39 cellular contexts compared by ENCODE assay signal in the genomic region with DNA sequence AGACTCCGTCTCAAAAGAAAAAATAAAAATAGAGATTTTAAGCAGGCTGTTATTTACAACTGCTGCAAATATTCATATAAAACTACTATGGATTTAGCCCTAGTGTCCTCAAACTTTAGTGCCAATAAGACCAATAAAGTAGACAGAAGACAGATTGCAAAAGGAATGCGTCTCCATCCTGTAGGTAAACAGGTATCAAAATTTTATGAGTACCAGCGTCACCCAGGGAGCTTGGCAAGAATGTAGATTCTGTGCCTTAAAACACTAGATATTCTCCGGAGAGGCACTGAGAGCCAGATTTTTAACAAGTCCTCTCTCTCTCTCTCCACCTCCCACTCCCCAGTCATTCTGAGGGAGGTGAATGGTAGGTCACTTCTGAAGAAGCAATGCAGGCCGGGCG.
"Had no signal": no experiment of that assay in that cellular context is flagged by ENCODE, and none has a peak within 500 bp of the region (broad histone marks: within the 10 kb centered on the region; RNA-seq: fewer than 3 reads in every experiment).

No MANE protein-coding gene starts in this region.

- H3K9me3 Mint-ChIP-seq: activated CD4-positive, alpha-beta memory T cell treated with anti-CD3 and anti-CD28 coated beads for 36 hours; activated CD4-positive, alpha-beta T cell treated with anti-CD3 and anti-CD28 coated beads, Interleukin-2, amount 10 ng/mL, durations not matched to agents 24 days and 14 days; activated CD8-positive, alpha-beta T cell treated with anti-CD3 and anti-CD28 coated beads for 36 hours; activated naive CD4-positive, alpha-beta T cell treated with anti-CD3 and anti-CD28 coated beads, Interleukin-2, amount 10 ng/mL, durations not matched to agents 7 days and 5 days; activated naive CD8-positive, alpha-beta T cell treated with anti-CD3 and anti-CD28 coated beads for 36 hours; activated T-cell treated with anti-CD3 and anti-CD28 coated beads, Interleukin-2, amount 50 U/mL, for 4 hours; activated T-cell treated with anti-CD3 and anti-CD28 coated beads, Interleukin-2, amount 50 U/mL, for 72 hours; activated T-helper 1 cell treated with anti-CD3 and anti-CD28 coated beads, Interleukin-12 subunit alpha, Interleukin-12 subunit beta, Interleukin-2, Interleukin-4 antibody, amounts not matched to agents 30 ng/mL and 10 ng/mL and 1 ng/mL, durations not matched to agents 14 hours and 24 hours and 36 hours; activated T-helper 17 cell treated with anti-CD3 and anti-CD28 coated beads, Interleukin-2, amount 50 U/mL, for 72 hours; T-helper 1 cell treated with Interleukin-12 subunit alpha and Interleukin-12 subunit beta and Interleukin-4 antibody, amounts not matched to agents 30 μg/mL and 1 μg/mL, for 36 hours; T-helper 2 cell treated with Interferon-gamma antibody and Interleukin-4, amounts not matched to agents 5 μg/mL and 100 μg/mL, for 36 hours; WTC11 had no signal

- H3K4me3 ChIP-seq: adrenal gland, body of pancreas, breast epithelium had no signal

- DNase-seq: activated CD4-positive, alpha-beta memory T cell treated with anti-CD3 and anti-CD28 coated beads for 36 hours; activated CD4-positive, alpha-beta T cell treated with anti-CD3 and anti-CD28 coated beads for 1 hour; activated CD4-positive, alpha-beta T cell treated with anti-CD3 and anti-CD28 coated beads for 4 hours; activated CD4-positive, alpha-beta T cell treated with anti-CD3 and anti-CD28 coated beads, Interleukin-2, amount 10 ng/mL, durations not matched to agents 24 days and 14 days; activated CD4-positive, alpha-beta T cell treated with anti-CD3 and anti-CD28 coated beads, Interleukin-2, amount 50 U/mL, for 1 hour; activated CD4-positive, alpha-beta T cell treated with anti-CD3 and anti-CD28 coated beads, Interleukin-2, amount 50 U/mL, for 4 hours; activated CD4-positive, CD25-positive, alpha-beta regulatory T cell; activated CD8-positive, alpha-beta memory T cell treated with anti-CD3 and anti-CD28 coated beads, Interleukin-2, amount 50 U/mL, for 4 hours; activated CD8-positive, alpha-beta T cell treated with anti-CD3 and anti-CD28 coated beads for 36 hours; activated effector memory CD4-positive, alpha-beta T cell treated with anti-CD3 and anti-CD28 coated beads, Interleukin-2, amount 50 U/mL, for 16 hours; activated gamma-delta T cell treated with Interleukin-2 at 50 U/mL for 16 hours; activated naive CD4-positive, alpha-beta T cell treated with anti-CD3 and anti-CD28 coated beads, Interleukin-2, amount 10 ng/mL, durations not matched to agents 7 days and 5 days; activated naive CD4-positive, alpha-beta T cell treated with Interleukin-2 at 50 U/mL for 16 hours; activated naive CD8-positive, alpha-beta T cell treated with anti-CD3 and anti-CD28 coated beads for 36 hours; activated T-cell treated with anti-CD3 and anti-CD28 coated beads for 4 hours; activated T-cell treated with anti-CD3 and anti-CD28 coated beads, Interleukin-2, amount 50 U/mL, for 1 hour; activated T-cell treated with anti-CD3 and anti-CD28 coated beads, Interleukin-2, amount 50 U/mL, for 4 hours; activated T-cell treated with anti-CD3 and anti-CD28 coated beads, Interleukin-2, amount 50 U/mL, for 72 hours; adrenal gland; amniotic stem cell; aorta; body of pancreas; brain microvascular endothelial cell; central memory CD4-positive, alpha-beta T cell; SW 1271; T-helper 1 cell; T-helper 2 cell; T-helper 9 cell; WERI-Rb-1 had no signal

- H3K27ac ChIP-seq: adrenal gland, body of pancreas, brain microvascular endothelial cell, breast epithelium, WERI-Rb-1 had no signal

- H3K36me3 ChIP-seq: adrenal gland, brain microvascular endothelial cell, breast epithelium, WERI-Rb-1 had no signal

- H3K27ac Mint-ChIP-seq: activated CD4-positive, alpha-beta memory T cell treated with anti-CD3 and anti-CD28 coated beads for 36 hours; activated CD4-positive, alpha-beta T cell treated with anti-CD3 and anti-CD28 coated beads, Interleukin-2, amount 10 ng/mL, durations not matched to agents 24 days and 14 days; activated CD8-positive, alpha-beta T cell treated with anti-CD3 and anti-CD28 coated beads for 36 hours; activated naive CD4-positive, alpha-beta T cell treated with anti-CD3 and anti-CD28 coated beads, Interleukin-2, amount 10 ng/mL, durations not matched to agents 7 days and 5 days; activated naive CD4-positive, alpha-beta T cell treated with anti-CD3 and anti-CD28 coated beads, Interleukin-2, amount 50 U/mL, for 72 hours; activated T-cell treated with anti-CD3 and anti-CD28 coated beads, Interleukin-2, amount 50 U/mL, for 72 hours; activated T-helper 1 cell treated with anti-CD3 and anti-CD28 coated beads, Interleukin-12 subunit alpha, Interleukin-12 subunit beta, Interleukin-2, Interleukin-4 antibody, amounts not matched to agents 30 ng/mL and 10 ng/mL and 1 ng/mL, durations not matched to agents 14 hours and 24 hours and 36 hours; T-helper 1 cell treated with Interleukin-12 subunit alpha and Interleukin-12 subunit beta and Interleukin-4 antibody, amounts not matched to agents 30 μg/mL and 1 μg/mL, for 36 hours; T-helper 2 cell treated with Interferon-gamma antibody and Interleukin-4, amounts not matched to agents 5 μg/mL and 100 μg/mL, for 36 hours; WTC11 had no signal

- H3K9me3 ChIP-seq: adrenal gland, body of pancreas, breast epithelium had no signal

- H3K27me3 Mint-ChIP-seq: activated CD4-positive, alpha-beta memory T cell treated with anti-CD3 and anti-CD28 coated beads for 36 hours; activated CD4-positive, alpha-beta T cell treated with anti-CD3 and anti-CD28 coated beads, Interleukin-2, amount 10 ng/mL, durations not matched to agents 24 days and 14 days; activated CD8-positive, alpha-beta T cell treated with anti-CD3 and anti-CD28 coated beads for 36 hours; activated naive CD4-positive, alpha-beta T cell treated with anti-CD3 and anti-CD28 coated beads, Interleukin-2, amount 10 ng/mL, durations not matched to agents 7 days and 5 days; activated naive CD8-positive, alpha-beta T cell treated with anti-CD3 and anti-CD28 coated beads for 36 hours; activated T-helper 17 cell treated with anti-CD3 and anti-CD28 coated beads, Interleukin-2, amount 50 U/mL, for 72 hours had no signal

- H3K4me3 Mint-ChIP-seq: activated CD4-positive, alpha-beta memory T cell treated with anti-CD3 and anti-CD28 coated beads for 36 hours; activated CD4-positive, alpha-beta T cell treated with anti-CD3 and anti-CD28 coated beads, Interleukin-2, amount 10 ng/mL, durations not matched to agents 24 days and 14 days; activated CD8-positive, alpha-beta T cell treated with anti-CD3 and anti-CD28 coated beads for 36 hours; activated naive CD4-positive, alpha-beta T cell treated with anti-CD3 and anti-CD28 coated beads, Interleukin-2, amount 10 ng/mL, durations not matched to agents 7 days and 5 days; activated naive CD8-positive, alpha-beta T cell treated with anti-CD3 and anti-CD28 coated beads for 36 hours; activated T-cell treated with anti-CD3 and anti-CD28 coated beads, Interleukin-2, amount 50 U/mL, for 4 hours; activated T-cell treated with anti-CD3 and anti-CD28 coated beads, Interleukin-2, amount 50 U/mL, for 72 hours; activated T-helper 1 cell treated with anti-CD3 and anti-CD28 coated beads, Interleukin-12 subunit alpha, Interleukin-12 subunit beta, Interleukin-2, Interleukin-4 antibody, amounts not matched to agents 30 ng/mL and 10 ng/mL and 1 ng/mL, durations not matched to agents 14 hours and 24 hours and 36 hours; activated T-helper 17 cell treated with anti-CD3 and anti-CD28 coated beads, Interleukin-2, amount 50 U/mL, for 72 hours; T-helper 1 cell treated with Interleukin-12 subunit alpha and Interleukin-12 subunit beta and Interleukin-4 antibody, amounts not matched to agents 30 μg/mL and 1 μg/mL, for 36 hours; T-helper 2 cell treated with Interferon-gamma antibody and Interleukin-4, amounts not matched to agents 5 μg/mL and 100 μg/mL, for 36 hours; WTC11 had no signal

- H3K4me1 ChIP-seq: adrenal gland, breast epithelium had no signal

- ATAC-seq: activated CD4-positive, CD25-positive, alpha-beta regulatory T cell treated with anti-CD3 and anti-CD28 coated beads, Interleukin-2, amount 50 U/mL, for 24 hours; activated CD8-positive, alpha-beta T cell treated with anti-CD3 and anti-CD28 coated beads for 36 hours; activated naive CD4-positive, alpha-beta T cell treated with anti-CD3 and anti-CD28 coated beads, Interleukin-2, amount 50 U/mL, for 72 hours; activated T-cell treated with anti-CD3 and anti-CD28 coated beads, Interleukin-2, amount 50 U/mL, for 4 hours; activated T-cell treated with anti-CD3 and anti-CD28 coated beads, Interleukin-2, amount 50 U/mL, for 72 hours; activated T-helper 17 cell treated with anti-CD3 and anti-CD28 coated beads, Interleukin-2, amount 50 U/mL, for 72 hours; body of pancreas; WTC11 had no signal

- FAIRE-seq: astrocyte, TTC549 had no signal

- H3K36me3 Mint-ChIP-seq: activated CD4-positive, alpha-beta memory T cell treated with anti-CD3 and anti-CD28 coated beads for 36 hours; activated naive CD4-positive, alpha-beta T cell treated with anti-CD3 and anti-CD28 coated beads, Interleukin-2, amount 10 ng/mL, durations not matched to agents 7 days and 5 days; activated naive CD4-positive, alpha-beta T cell treated with anti-CD3 and anti-CD28 coated beads, Interleukin-2, amount 50 U/mL, for 72 hours; WTC11 had no signal

- H3K27me3 ChIP-seq: adrenal gland, body of pancreas, brain microvascular endothelial cell, breast epithelium had no signal
